1 cellular context compared by ENCODE assay signal in the genomic region with DNA sequence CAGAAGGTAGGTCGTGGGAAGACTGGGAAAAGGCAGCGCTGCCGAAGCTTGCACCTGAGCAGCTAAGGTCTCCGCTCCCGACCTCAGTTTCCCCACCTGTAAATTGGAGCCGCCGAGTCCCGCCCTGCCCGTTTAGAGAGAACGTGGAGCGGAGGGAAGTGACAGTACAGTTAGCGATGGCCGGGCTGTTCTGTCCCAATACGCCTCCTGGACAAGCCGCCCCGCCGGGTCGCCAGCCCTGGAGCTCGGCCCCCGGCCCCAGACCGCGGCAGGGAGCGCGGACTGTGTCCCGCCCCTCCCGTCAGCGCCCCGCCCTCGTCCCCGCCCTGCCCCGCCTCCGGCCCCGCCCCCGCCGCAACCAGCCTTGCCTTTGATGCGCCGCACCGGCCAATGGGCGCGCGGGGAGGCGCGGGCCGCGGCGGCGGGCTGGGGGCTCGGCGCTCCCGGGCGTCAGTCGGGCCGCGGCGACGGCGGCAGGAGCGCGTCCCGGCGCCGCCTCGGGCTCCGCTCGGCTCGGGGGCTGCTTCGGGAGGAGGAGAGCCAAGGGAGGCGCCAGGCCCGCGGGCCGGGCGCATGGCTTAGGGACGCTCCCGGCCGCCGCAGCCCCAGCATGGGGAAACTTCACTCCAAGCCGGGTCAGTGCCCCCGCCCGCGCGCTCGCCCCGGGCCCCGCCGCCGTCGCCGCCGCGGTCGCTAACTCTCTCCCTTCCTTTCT.
A peak's percentile ranks its signal among the peaks of the same experiment; 100 is the strongest.
TF ChIP-seq lines count a peak whose summit lies in the region.

A gene with protein sequence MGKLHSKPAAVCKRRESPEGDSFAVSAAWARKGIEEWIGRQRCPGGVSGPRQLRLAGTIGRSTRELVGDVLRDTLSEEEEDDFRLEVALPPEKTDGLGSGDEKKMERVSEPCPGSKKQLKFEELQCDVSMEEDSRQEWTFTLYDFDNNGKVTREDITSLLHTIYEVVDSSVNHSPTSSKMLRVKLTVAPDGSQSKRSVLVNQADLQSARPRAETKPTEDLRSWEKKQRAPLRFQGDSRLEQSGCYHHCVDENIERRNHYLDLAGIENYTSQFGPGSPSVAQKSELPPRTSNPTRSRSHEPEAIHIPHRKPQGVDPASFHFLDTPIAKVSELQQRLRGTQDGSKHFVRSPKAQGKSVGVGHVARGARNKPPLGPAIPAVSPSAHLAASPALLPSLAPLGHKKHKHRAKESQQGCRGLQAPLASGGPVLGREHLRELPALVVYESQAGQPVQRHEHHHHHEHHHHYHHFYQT (plus strand): TSS at position 453 of the 715 bp plus-strand sequence. CDS start 158 bp downstream, at position 611.

TF ChIP-seq in HepG2, 621 proteins besides CTCF, POLR2A, EP300 and RAD21 (continued from another document and continues in another):
- TF ChIP-seq, protein P1, sequence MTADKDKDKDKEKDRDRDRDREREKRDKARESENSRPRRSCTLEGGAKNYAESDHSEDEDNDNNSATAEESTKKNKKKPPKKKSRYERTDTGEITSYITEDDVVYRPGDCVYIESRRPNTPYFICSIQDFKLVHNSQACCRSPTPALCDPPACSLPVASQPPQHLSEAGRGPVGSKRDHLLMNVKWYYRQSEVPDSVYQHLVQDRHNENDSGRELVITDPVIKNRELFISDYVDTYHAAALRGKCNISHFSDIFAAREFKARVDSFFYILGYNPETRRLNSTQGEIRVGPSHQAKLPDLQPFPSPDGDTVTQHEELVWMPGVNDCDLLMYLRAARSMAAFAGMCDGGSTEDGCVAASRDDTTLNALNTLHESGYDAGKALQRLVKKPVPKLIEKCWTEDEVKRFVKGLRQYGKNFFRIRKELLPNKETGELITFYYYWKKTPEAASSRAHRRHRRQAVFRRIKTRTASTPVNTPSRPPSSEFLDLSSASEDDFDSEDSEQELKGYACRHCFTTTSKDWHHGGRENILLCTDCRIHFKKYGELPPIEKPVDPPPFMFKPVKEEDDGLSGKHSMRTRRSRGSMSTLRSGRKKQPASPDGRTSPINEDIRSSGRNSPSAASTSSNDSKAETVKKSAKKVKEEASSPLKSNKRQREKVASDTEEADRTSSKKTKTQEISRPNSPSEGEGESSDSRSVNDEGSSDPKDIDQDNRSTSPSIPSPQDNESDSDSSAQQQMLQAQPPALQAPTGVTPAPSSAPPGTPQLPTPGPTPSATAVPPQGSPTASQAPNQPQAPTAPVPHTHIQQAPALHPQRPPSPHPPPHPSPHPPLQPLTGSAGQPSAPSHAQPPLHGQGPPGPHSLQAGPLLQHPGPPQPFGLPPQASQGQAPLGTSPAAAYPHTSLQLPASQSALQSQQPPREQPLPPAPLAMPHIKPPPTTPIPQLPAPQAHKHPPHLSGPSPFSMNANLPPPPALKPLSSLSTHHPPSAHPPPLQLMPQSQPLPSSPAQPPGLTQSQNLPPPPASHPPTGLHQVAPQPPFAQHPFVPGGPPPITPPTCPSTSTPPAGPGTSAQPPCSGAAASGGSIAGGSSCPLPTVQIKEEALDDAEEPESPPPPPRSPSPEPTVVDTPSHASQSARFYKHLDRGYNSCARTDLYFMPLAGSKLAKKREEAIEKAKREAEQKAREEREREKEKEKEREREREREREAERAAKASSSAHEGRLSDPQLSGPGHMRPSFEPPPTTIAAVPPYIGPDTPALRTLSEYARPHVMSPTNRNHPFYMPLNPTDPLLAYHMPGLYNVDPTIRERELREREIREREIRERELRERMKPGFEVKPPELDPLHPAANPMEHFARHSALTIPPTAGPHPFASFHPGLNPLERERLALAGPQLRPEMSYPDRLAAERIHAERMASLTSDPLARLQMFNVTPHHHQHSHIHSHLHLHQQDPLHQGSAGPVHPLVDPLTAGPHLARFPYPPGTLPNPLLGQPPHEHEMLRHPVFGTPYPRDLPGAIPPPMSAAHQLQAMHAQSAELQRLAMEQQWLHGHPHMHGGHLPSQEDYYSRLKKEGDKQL (CRISPR knock-in tag; IDR thresholded peaks at IDR 0.05; ENCODE audit: low read depth): no peak
- no peak for TF ChIP-seq ZNF703 (CRISPR knock-in tag; IDR thresholded peaks at IDR 0.05; ENCODE audit: borderline replicate concordance)
- no peak for TF ChIP-seq SRSF4 (IDR thresholded peaks at IDR 0.05; ENCODE audit: low read depth, low read length, poor library complexity, severe bottlenecking)
- TF ChIP-seq, protein P2, sequence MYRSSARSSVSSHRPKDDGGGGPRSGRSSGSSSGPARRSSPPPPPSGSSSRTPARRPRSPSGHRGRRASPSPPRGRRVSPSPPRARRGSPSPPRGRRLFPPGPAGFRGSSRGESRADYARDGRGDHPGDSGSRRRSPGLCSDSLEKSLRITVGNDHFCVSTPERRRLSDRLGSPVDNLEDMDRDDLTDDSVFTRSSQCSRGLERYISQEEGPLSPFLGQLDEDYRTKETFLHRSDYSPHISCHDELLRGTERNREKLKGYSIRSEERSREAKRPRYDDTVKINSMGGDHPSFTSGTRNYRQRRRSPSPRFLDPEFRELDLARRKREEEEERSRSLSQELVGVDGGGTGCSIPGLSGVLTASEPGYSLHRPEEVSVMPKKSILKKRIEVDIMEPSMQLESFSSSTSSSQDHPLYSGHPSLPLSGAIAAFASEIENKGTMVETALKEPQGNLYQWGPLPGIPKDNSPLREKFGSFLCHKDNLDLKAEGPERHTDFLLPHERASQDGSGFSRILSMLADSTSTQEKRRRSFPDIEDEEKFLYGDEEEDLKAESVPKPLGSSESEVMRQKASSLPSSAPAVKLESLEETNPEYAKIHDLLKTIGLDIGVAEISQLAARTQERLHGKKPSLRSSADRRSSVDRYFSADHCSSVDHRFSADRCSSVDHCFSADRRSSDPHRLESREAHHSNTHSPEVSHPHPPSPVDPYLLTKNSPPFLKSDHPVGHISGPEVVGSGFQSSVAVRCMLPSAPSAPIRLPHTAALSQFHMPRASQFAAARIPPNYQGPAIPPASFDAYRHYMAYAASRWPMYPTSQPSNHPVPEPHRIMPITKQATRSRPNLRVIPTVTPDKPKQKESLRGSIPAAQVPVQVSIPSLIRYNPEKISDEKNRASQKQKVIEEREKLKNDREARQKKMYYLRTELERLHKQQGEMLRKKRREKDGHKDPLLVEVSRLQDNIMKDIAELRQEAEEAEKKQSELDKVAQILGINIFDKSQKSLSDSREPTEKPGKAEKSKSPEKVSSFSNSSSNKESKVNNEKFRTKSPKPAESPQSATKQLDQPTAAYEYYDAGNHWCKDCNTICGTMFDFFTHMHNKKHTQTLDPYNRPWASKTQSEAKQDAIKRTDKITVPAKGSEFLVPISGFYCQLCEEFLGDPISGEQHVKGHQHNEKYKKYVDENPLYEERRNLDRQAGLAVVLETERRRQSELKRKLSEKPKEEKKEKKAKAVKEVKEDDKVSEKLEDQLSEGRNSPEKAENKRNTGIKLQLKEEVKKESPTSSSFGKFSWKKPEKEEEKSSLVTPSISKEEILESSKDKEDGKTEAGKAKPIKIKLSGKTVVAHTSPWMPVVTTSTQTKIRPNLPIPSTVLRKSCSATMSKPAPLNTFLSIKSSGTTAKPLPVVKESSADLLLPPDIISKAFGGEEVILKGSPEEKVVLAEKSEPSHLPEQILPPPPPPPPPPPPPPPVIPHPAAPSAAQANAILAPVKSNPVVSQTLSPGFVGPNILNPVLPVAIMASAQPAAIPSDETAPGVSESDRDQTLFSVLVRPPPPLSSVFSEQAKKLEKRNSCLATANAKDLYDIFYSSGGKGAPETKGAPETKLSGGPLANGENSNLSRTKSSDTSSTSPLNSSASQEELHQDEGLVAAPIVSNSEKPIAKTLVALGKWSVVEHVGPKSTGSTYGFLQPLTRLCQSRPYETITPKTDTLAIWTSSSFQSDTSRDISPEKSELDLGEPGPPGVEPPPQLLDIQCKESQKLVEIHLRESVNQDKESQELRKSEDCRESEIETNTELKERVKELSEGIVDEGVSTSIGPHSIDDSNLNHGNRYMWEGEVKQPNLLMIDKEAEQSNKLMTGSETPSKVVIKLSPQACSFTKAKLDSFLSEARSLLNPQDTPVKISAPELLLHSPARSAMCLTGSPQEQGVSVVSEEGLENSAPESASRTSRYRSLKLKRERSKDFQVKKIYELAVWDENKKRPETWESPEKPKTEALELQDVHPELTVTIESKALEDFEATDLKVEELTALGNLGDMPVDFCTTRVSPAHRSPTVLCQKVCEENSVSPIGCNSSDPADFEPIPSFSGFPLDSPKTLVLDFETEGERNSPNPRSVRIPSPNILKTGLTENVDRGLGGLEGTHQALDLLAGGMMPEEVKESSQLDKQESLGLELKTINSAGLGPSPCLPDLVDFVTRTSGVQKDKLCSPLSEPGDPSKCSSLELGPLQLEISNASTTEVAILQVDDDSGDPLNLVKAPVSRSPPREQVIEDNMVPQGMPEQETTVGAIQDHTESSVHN (CRISPR knock-in tag; IDR thresholded peaks at IDR 0.05): no peak
- TF ChIP-seq, protein P3, sequence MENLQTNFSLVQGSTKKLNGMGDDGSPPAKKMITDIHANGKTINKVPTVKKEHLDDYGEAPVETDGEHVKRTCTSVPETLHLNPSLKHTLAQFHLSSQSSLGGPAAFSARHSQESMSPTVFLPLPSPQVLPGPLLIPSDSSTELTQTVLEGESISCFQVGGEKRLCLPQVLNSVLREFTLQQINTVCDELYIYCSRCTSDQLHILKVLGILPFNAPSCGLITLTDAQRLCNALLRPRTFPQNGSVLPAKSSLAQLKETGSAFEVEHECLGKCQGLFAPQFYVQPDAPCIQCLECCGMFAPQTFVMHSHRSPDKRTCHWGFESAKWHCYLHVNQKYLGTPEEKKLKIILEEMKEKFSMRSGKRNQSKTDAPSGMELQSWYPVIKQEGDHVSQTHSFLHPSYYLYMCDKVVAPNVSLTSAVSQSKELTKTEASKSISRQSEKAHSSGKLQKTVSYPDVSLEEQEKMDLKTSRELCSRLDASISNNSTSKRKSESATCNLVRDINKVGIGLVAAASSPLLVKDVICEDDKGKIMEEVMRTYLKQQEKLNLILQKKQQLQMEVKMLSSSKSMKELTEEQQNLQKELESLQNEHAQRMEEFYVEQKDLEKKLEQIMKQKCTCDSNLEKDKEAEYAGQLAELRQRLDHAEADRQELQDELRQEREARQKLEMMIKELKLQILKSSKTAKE (CRISPR knock-in tag; IDR thresholded peaks at IDR 0.05; ENCODE audit: borderline replicate concordance): no peak
- TF ChIP-seq ZNF30 (CRISPR knock-in tag; IDR thresholded peaks at IDR 0.05): no peak
- 0 out of 2 replicates have a peak, but pooled peaks have one; percentile 12 for TF ChIP-seq ERF (CRISPR knock-in tag; IDR thresholded peaks at IDR 0.05)
- TF ChIP-seq ZNF224 (CRISPR knock-in tag; IDR thresholded peaks at IDR 0.05): no peak
- TF ChIP-seq, protein P4, sequence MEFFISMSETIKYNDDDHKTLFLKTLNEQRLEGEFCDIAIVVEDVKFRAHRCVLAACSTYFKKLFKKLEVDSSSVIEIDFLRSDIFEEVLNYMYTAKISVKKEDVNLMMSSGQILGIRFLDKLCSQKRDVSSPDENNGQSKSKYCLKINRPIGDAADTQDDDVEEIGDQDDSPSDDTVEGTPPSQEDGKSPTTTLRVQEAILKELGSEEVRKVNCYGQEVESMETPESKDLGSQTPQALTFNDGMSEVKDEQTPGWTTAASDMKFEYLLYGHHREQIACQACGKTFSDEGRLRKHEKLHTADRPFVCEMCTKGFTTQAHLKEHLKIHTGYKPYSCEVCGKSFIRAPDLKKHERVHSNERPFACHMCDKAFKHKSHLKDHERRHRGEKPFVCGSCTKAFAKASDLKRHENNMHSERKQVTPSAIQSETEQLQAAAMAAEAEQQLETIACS (CRISPR knock-in tag; IDR thresholded peaks at IDR 0.05): no peak; the same call in 1 of the 2 replicates
- no peak; the same call in none of the 2 replicates for TF ChIP-seq HDAC1 (CRISPR knock-in tag; IDR thresholded peaks at IDR 0.05)
- no peak for TF ChIP-seq ZNF44 (CRISPR knock-in tag; IDR thresholded peaks at IDR 0.05)
- no peak for TF ChIP-seq ZNF7 (CRISPR knock-in tag; IDR thresholded peaks at IDR 0.05)
- TF ChIP-seq ZNF530 (CRISPR knock-in tag; IDR thresholded peaks at IDR 0.05; ENCODE audit: low read depth): no peak
- no peak for TF ChIP-seq NR2F1 (CRISPR knock-in tag; IDR thresholded peaks at IDR 0.05)
- TF ChIP-seq, protein P5, sequence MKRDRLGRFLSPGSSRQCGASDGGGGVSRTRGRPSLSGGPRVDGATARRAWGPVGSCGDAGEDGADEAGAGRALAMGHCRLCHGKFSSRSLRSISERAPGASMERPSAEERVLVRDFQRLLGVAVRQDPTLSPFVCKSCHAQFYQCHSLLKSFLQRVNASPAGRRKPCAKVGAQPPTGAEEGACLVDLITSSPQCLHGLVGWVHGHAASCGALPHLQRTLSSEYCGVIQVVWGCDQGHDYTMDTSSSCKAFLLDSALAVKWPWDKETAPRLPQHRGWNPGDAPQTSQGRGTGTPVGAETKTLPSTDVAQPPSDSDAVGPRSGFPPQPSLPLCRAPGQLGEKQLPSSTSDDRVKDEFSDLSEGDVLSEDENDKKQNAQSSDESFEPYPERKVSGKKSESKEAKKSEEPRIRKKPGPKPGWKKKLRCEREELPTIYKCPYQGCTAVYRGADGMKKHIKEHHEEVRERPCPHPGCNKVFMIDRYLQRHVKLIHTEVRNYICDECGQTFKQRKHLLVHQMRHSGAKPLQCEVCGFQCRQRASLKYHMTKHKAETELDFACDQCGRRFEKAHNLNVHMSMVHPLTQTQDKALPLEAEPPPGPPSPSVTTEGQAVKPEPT (CRISPR knock-in tag; IDR thresholded peaks at IDR 0.05; ENCODE audit: low read depth): no peak
- TF ChIP-seq, protein P6, sequence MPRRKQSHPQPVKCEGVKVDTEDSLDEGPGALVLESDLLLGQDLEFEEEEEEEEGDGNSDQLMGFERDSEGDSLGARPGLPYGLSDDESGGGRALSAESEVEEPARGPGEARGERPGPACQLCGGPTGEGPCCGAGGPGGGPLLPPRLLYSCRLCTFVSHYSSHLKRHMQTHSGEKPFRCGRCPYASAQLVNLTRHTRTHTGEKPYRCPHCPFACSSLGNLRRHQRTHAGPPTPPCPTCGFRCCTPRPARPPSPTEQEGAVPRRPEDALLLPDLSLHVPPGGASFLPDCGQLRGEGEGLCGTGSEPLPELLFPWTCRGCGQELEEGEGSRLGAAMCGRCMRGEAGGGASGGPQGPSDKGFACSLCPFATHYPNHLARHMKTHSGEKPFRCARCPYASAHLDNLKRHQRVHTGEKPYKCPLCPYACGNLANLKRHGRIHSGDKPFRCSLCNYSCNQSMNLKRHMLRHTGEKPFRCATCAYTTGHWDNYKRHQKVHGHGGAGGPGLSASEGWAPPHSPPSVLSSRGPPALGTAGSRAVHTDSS (CRISPR knock-in tag; conservative IDR thresholded peaks at IDR 0.05): 0 out of 2 replicates have a peak, but pooled peaks have one; percentile 38
- TF ChIP-seq SOX5 (CRISPR knock-in tag; IDR thresholded peaks at IDR 0.05; ENCODE audit: borderline replicate concordance): no peak
- peak; percentile 33; the same call in 1 of the 2 replicates for TF ChIP-seq ISL2 (CRISPR knock-in tag; IDR thresholded peaks at IDR 0.05)
- no peak for TF ChIP-seq MEF2D (CRISPR knock-in tag; IDR thresholded peaks at IDR 0.05)
- TF ChIP-seq ATM (IDR thresholded peaks at IDR 0.05; ENCODE audit: borderline replicate concordance): no peak
- no peak for TF ChIP-seq HIVEP1 (CRISPR knock-in tag; IDR thresholded peaks at IDR 0.05)
- TF ChIP-seq, protein P7, sequence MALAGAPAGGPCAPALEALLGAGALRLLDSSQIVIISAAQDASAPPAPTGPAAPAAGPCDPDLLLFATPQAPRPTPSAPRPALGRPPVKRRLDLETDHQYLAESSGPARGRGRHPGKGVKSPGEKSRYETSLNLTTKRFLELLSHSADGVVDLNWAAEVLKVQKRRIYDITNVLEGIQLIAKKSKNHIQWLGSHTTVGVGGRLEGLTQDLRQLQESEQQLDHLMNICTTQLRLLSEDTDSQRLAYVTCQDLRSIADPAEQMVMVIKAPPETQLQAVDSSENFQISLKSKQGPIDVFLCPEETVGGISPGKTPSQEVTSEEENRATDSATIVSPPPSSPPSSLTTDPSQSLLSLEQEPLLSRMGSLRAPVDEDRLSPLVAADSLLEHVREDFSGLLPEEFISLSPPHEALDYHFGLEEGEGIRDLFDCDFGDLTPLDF (CRISPR knock-in tag; IDR thresholded peaks at IDR 0.05): 0 out of 2 replicates have a peak, but pooled peaks have one; percentile 7
